ENCODE assay signal across 17 cellular contexts in the genomic region with DNA sequence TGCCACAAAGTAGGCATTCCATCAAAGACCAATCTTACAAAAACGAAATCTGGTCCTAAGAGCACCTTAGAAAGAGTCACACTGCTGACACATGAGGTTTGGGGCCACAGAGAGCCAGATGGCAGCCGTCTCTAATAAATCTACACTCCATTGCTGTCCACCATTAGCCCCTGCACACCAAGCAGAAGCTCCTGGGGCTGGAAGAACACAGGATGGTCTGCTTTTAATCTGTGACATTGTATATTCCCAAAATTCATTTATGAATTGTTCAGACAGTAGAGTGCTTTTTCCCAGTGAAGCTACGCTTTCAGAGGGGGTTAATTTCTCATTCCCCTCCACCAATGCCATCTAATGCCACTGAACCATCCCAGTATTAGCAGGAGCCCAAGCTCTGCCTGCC. TPM values are rescaled to one million over a fixed set of nuclear protein-coding genes. Genes with fewer than 3 reads are reported as not detected.
DNase-seq lines count a peak whose midpoint lies in the region; ATAC-seq and TF ChIP-seq lines count a peak whose summit lies in the region.
"Had no signal": no experiment of that assay in that cellular context is flagged by ENCODE, and none has a peak within 500 bp of the region (broad histone marks: within the 10 kb centered on the region; RNA-seq: fewer than 3 reads in every experiment).

No MANE protein-coding gene starts in this region.

- CTCF ChIA-PET in MCF 10A (lab: Yijun Ruan, JAX): interaction anchor here (0.6 to 6.5 kb wide), 13 partner anchors 9 to 1077 kb away, joined by 3 to 62 read pairs (median 4); partner anchors contain the start of gene ACE

- H3K36me3 Mint-ChIP-seq in MCF 10A (ENCODE audit: insufficient read depth, unreplicated experiment) (no peaks in the 10 kb centered on the region), type B pancreatic cell (no peaks in the 10 kb centered on the region)
- H3K36me3 Mint-ChIP-seq in activated T-helper 17 cell treated with anti-CD3 and anti-CD28 coated beads, Interleukin-2, amount 50 U/mL, for 72 hours (ENCODE audit: low read depth): no peaks in the 10 kb centered on the region

- H3K27me3 Mint-ChIP-seq in MCF 10A (ENCODE audit: insufficient read depth, unreplicated experiment) (no peaks in the 10 kb centered on the region), type B pancreatic cell (peaks cover 7% of the 10 kb centered on the region)
- H3K27me3 Mint-ChIP-seq in activated T-helper 17 cell treated with anti-CD3 and anti-CD28 coated beads, Interleukin-2, amount 50 U/mL, for 72 hours: no peaks in the 10 kb centered on the region

- no peaks in the 10 kb centered on the region for H3K27me3 ChIP-seq in breast epithelium
- no peaks in the 10 kb centered on the region for H3K27me3 ChIP-seq in mucosa of stomach (ENCODE audit: control insufficient read depth, insufficient read depth, low read length)
- H3K27me3 ChIP-seq: MG63, thyroid gland had no signal

- intact Hi-C loops in MCF 10A (cut with micrococcal nuclease): no loop called here
- intact Hi-C loops in breast epithelium (cut with DNase I; ENCODE audit: low total_unique reads): no loop called here
- intact Hi-C loops in cardiac septum (cut with DNase I): loop anchor here (5.0 kb wide), 1 partner anchor 103 kb away; no protein-coding TSS in a partner anchor

- no peak for DNase-seq in MCF 10A (ENCODE audit: unreplicated experiment)
- no peak for DNase-seq in breast epithelium (ENCODE audit: low spot score in 2 of 2)
- DNase-seq in type B pancreatic cell (ENCODE audit: extremely low spot score, unreplicated experiment): no peak
- no peak for DNase-seq in GM13976 (ENCODE audit: low spot score)
- DNase-seq in cardiac septum (ENCODE audit: low spot score): no peak
- DNase-seq: DMS153, hippocampal formation, left cardiac atrium, MG63, NCI-H1930, NCI-H526 treated with DMSO at 0.1 percent for 48 hours, retina, thyroid gland had no signal

- peak overlapping the region; percentile 8 for H3K27ac Mint-ChIP-seq in MCF 10A (ENCODE audit: low read depth, unreplicated experiment)
- peak overlapping the region; percentile 80 for H3K27ac Mint-ChIP-seq in activated T-helper 17 cell treated with anti-CD3 and anti-CD28 coated beads, Interleukin-2, amount 50 U/mL, for 72 hours
- peak overlapping the region; percentile 93 for H3K27ac Mint-ChIP-seq in type B pancreatic cell

- no peak for TF ChIP-seq POLR2A in breast epithelium (IDR thresholded peaks at IDR 0.05)

- peak overlapping the region in 1 of 2 donors; percentile 27 for H3K27ac ChIP-seq in breast epithelium

- H3K9ac ChIP-seq in mucosa of stomach (ENCODE audit: low read length): peak overlapping the region; percentile 89

- no peak overlapping the region for H3K4me3 ChIP-seq in breast epithelium
- H3K4me3 ChIP-seq in mucosa of stomach (ENCODE audit: low read length): peak overlapping the region; percentile 56

- POLR2A ChIA-PET in MCF 10A (lab: Yijun Ruan, JAX): interaction anchor here (1.1 to 3.7 kb wide), 7 partner anchors 8 to 177 kb away, joined by 4 to 31 read pairs (median 12); partner anchors contain the start of gene DCAF7

- H3K36me3 ChIP-seq in breast epithelium (no peaks in the 10 kb centered on the region), mucosa of stomach (ENCODE audit: control insufficient read depth, insufficient read depth, low read length) (no peaks in the 10 kb centered on the region)
- H3K36me3 ChIP-seq: thyroid gland had no signal

- H3K4me1 ChIP-seq in breast epithelium (peaks cover 15 to 21% of the 10 kb centered on the region in 2 donors), mucosa of stomach (ENCODE audit: control insufficient read depth, insufficient read depth, low read length) (peaks cover 39% of the 10 kb centered on the region)

- TF ChIP-seq CTCF in MCF 10A (IDR thresholded peaks at IDR 0.05; ENCODE audit: unreplicated experiment) (no peak), breast epithelium (IDR thresholded peaks at IDR 0.05) (no peak), type B pancreatic cell (conservative IDR thresholded peaks at IDR 0.05) (no peak), GM13976 (IDR thresholded peaks at IDR 0.05; ENCODE audit: borderline replicate concordance, control extremely low read depth, extremely low read depth, insufficient read depth, missing control alignments) (no peak)

- TSS peak; percentile 44 for BruUV-seq in MCF 10A (replicated peaks; lab: Mats Ljungman, UMichigan)

- H3K4me3 Mint-ChIP-seq in MCF 10A (ENCODE audit: unreplicated experiment) (peak overlapping the region; percentile 68), type B pancreatic cell (peak overlapping the region; percentile 89)
- H3K4me3 Mint-ChIP-seq in activated T-helper 17 cell treated with anti-CD3 and anti-CD28 coated beads, Interleukin-2, amount 50 U/mL, for 72 hours: peak overlapping the region; percentile 66

- in situ Hi-C loops in GM13976 (cut with MboI; ENCODE audit: low sequenced_read_pairs, unreplicated experiment): loop anchor here (25.0 kb wide), 1 partner anchor 368 kb away; no protein-coding TSS in a partner anchor

- H3K9me3 Mint-ChIP-seq in MCF 10A (ENCODE audit: unreplicated experiment) (no peaks in the 10 kb centered on the region), type B pancreatic cell (no peaks in the 10 kb centered on the region)
- no peaks in the 10 kb centered on the region for H3K9me3 Mint-ChIP-seq in activated T-helper 17 cell treated with anti-CD3 and anti-CD28 coated beads, Interleukin-2, amount 50 U/mL, for 72 hours

- H3K9me3 ChIP-seq in breast epithelium: no peaks in the 10 kb centered on the region
- H3K9me3 ChIP-seq in mucosa of stomach (ENCODE audit: control insufficient read depth, low read length): no peaks in the 10 kb centered on the region
- H3K9me3 ChIP-seq: MG63, thyroid gland had no signal

- ATAC-seq in activated T-helper 17 cell treated with anti-CD3 and anti-CD28 coated beads, Interleukin-2, amount 50 U/mL, for 72 hours (replicated peaks): no peak
- ATAC-seq in HG02588 (IDR thresholded peaks at IDR 0.05; ENCODE audit: unreplicated experiment): no peak
- ATAC-seq: left cardiac atrium, Panc1 had no signal

- peaks cover 27% of the 10 kb centered on the region for H3K4me1 Mint-ChIP-seq in MCF 10A (ENCODE audit: insufficient read depth, unreplicated experiment)
- peaks cover 24% of the 10 kb centered on the region for H3K4me1 Mint-ChIP-seq in activated T-helper 17 cell treated with anti-CD3 and anti-CD28 coated beads, Interleukin-2, amount 50 U/mL, for 72 hours
- H3K4me1 Mint-ChIP-seq in type B pancreatic cell (ENCODE audit: unreplicated experiment): peaks cover 16% of the 10 kb centered on the region

RNA-seq across cellular contexts. Expression of gene CYB561, which starts 1.6 kb away (rescaled TPM):
- total RNA-seq in MCF 10A (2022) (57.2 and 62.0 TPM in 2 replicates), breast epithelium (10 to 100 TPM; 14.6 to 52.4 (median 43.3) TPM), type B pancreatic cell (ENCODE audit: low replicate concordance) (34.5 and 85.1 TPM in 2 replicates), cardiac septum (6.8 TPM)
- 10 to 100 TPM in 1 of 2 donors, 1 to 10 TPM in 1; 6.7 to 10.8 TPM for total RNA-seq in activated T-helper 17 cell treated with anti-CD3 and anti-CD28 coated beads, Interleukin-2, amount 50 U/mL, for 72 hours

RNA-seq across cellular contexts. Expression of gene ACE, which starts 32.4 kb away (rescaled TPM):
- total RNA-seq in MCF 10A (2022) (0.30 and 0.39 TPM in 2 replicates), breast epithelium (10 to 100 TPM in 1 of 3 donors, 1 to 10 TPM in 2; 2.6 to 13.9 (median 9.1) TPM), type B pancreatic cell (ENCODE audit: low replicate concordance) (3.6 and 9.1 TPM in 2 replicates), cardiac septum (11.6 TPM)
- 1 to 10 TPM in 1 of 2 donors, under 1 TPM in 1; 0.61 to 1.4 TPM for total RNA-seq in activated T-helper 17 cell treated with anti-CD3 and anti-CD28 coated beads, Interleukin-2, amount 50 U/mL, for 72 hours

Comparison
In these comparisons a context has a peak if more than half of its experiments do, and no peak if none do; other contexts are left out.
1. H3K27ac Mint-ChIP-seq: peak in every context shown above with its lines; median percentile 93 in type B pancreatic cell; 80 in activated T-helper 17 cell treated with anti-CD3 and anti-CD28 coated beads, Interleukin-2, amount 50 U/mL, for 72 hours; 8 in MCF 10A.